Comparison of ENCODE assay signal across 19 cellular contexts in genomic region chr12:59583003-59583712, GRCh38.
"Had no signal": no experiment of that assay in that cellular context is flagged by ENCODE, and none has a peak within 500 bp of the region (broad histone marks: within the 10 kb centered on the region; RNA-seq: fewer than 3 reads in every experiment).

No MANE protein-coding gene starts in this region.

- H3K27ac ChIP-seq: epithelial cell of prostate, esophagus muscularis mucosa, gastrocnemius medialis, neutrophil, testis, tibial nerve, upper lobe of right lung, vagina had no signal

- H3K27me3 ChIP-seq: esophagus muscularis mucosa, gastrocnemius medialis, neutrophil, testis, tibial nerve, upper lobe of right lung, vagina had no signal

- DNase-seq: effector memory CD8-positive, alpha-beta T cell; gastrocnemius medialis; glutamatergic neuron; islet precursor cell; mammary epithelial cell; mucosa of descending colon; naive thymus-derived CD8-positive, alpha-beta T cell; posterior cingulate gyrus; stimulated activated naive CD4-positive, alpha-beta T cell treated with Interleukin-2 at 50 U/mL for 16 hours; testis; upper lobe of right lung had no signal

- H3K36me3 Mint-ChIP-seq: naive thymus-derived CD8-positive, alpha-beta T cell had no signal

- H3K4me3 Mint-ChIP-seq: dendritic cell treated with granulocyte-macrophage colony-stimulating factor and Interleukin-4, amounts not matched to agents 40 ng/mL and 50 ng/mL, for 4 days; effector memory CD8-positive, alpha-beta T cell; naive thymus-derived CD8-positive, alpha-beta T cell had no signal

- H3K4me1 ChIP-seq: gastrocnemius medialis, testis, tibial nerve, upper lobe of right lung, vagina had no signal

- H3K36me3 ChIP-seq: esophagus muscularis mucosa, gastrocnemius medialis, neutrophil, tibial nerve, upper lobe of right lung, vagina had no signal

- ATAC-seq: effector memory CD8-positive, alpha-beta T cell; gastrocnemius medialis; left lobe of liver; mucosa of descending colon; naive thymus-derived CD8-positive, alpha-beta T cell; sciatic nerve; upper lobe of right lung had no signal

- H3K9me3 Mint-ChIP-seq: dendritic cell treated with granulocyte-macrophage colony-stimulating factor and Interleukin-4, amounts not matched to agents 40 ng/mL and 50 ng/mL, for 4 days; effector memory CD8-positive, alpha-beta T cell; naive thymus-derived CD8-positive, alpha-beta T cell had no signal

- H3K9me3 ChIP-seq: esophagus muscularis mucosa, gastrocnemius medialis, mucosa of descending colon, neutrophil, testis, tibial nerve, upper lobe of right lung, vagina had no signal

- H3K4me3 ChIP-seq: esophagus muscularis mucosa, gastrocnemius medialis, mucosa of descending colon, testis, tibial nerve, upper lobe of right lung, vagina had no signal

- H3K27me3 Mint-ChIP-seq: dendritic cell treated with granulocyte-macrophage colony-stimulating factor and Interleukin-4, amounts not matched to agents 40 ng/mL and 50 ng/mL, for 4 days; naive thymus-derived CD8-positive, alpha-beta T cell had no signal

- H3K27ac Mint-ChIP-seq: dendritic cell treated with granulocyte-macrophage colony-stimulating factor and Interleukin-4, amounts not matched to agents 40 ng/mL and 50 ng/mL, for 4 days; effector memory CD8-positive, alpha-beta T cell; naive thymus-derived CD8-positive, alpha-beta T cell had no signal
